ENCODE assay signal across 27 cellular contexts in genomic region chr10:33414841-33415240, GRCh38.
"Had no signal": no experiment of that assay in that cellular context is flagged by ENCODE, and none has a peak within 500 bp of the region (broad histone marks: within the 10 kb centered on the region; RNA-seq: fewer than 3 reads in every experiment).

No MANE protein-coding gene starts in this region.

- H3K4me1 ChIP-seq: body of pancreas had no signal

- DNase-seq: activated CD4-positive, alpha-beta memory T cell treated with anti-CD3 and anti-CD28 coated beads, Interleukin-2, amount 10 ng/mL, durations not matched to agents 7 days and 5 days; activated CD4-positive, alpha-beta T cell treated with anti-CD3 and anti-CD28 coated beads for 1 hour; activated CD4-positive, alpha-beta T cell treated with anti-CD3 and anti-CD28 coated beads for 4 hours; activated CD4-positive, alpha-beta T cell treated with anti-CD3 and anti-CD28 coated beads, Interleukin-2, amount 10 ng/mL, durations not matched to agents 7 days and 5 days; activated CD4-positive, alpha-beta T cell treated with anti-CD3 and anti-CD28 coated beads, Interleukin-2, amount 50 U/mL, for 4 hours; activated CD4-positive, CD25-positive, alpha-beta regulatory T cell; activated CD8-positive, alpha-beta memory T cell treated with anti-CD3 and anti-CD28 coated beads, Interleukin-2, amount 50 U/mL, for 48 hours; activated gamma-delta T cell; activated naive CD4-positive, alpha-beta T cell; activated naive CD4-positive, alpha-beta T cell treated with anti-CD3 and anti-CD28 coated beads, Interleukin-2, amount 10 ng/mL, durations not matched to agents 7 days and 5 days; activated naive CD8-positive, alpha-beta T cell treated with anti-CD3 and anti-CD28 coated beads, Interleukin-2, amount 10 ng/mL, durations not matched to agents 7 days and 5 days; activated T-cell treated with anti-CD3 and anti-CD28 coated beads for 4 hours; activated T-cell treated with anti-CD3 and anti-CD28 coated beads, Interleukin-2, amount 50 U/mL, for 24 hours; activated T-cell treated with anti-CD3 and anti-CD28 coated beads, Interleukin-2, amount 50 U/mL, for 72 hours; body of pancreas; caudate nucleus; cortex of kidney; dermis blood vessel endothelial cell; effector CD4-positive, alpha-beta T cell; effector memory CD8-positive, alpha-beta T cell; erythroblast; head of caudate nucleus; hippocampal formation; T-helper 2 cell; WERI-Rb-1 had no signal

- H3K4me3 ChIP-seq: ascending aorta, body of pancreas, esophagus muscularis mucosa had no signal

- H3K27ac ChIP-seq: ascending aorta, body of pancreas, WERI-Rb-1 had no signal

- H3K27me3 ChIP-seq: ascending aorta, body of pancreas, esophagus muscularis mucosa had no signal

- H3K36me3 ChIP-seq: ascending aorta, esophagus muscularis mucosa, WERI-Rb-1 had no signal

- H3K9me3 ChIP-seq: ascending aorta, body of pancreas, esophagus muscularis mucosa had no signal
